ENCODE assay signal across 10 cellular contexts in the genomic region with DNA sequence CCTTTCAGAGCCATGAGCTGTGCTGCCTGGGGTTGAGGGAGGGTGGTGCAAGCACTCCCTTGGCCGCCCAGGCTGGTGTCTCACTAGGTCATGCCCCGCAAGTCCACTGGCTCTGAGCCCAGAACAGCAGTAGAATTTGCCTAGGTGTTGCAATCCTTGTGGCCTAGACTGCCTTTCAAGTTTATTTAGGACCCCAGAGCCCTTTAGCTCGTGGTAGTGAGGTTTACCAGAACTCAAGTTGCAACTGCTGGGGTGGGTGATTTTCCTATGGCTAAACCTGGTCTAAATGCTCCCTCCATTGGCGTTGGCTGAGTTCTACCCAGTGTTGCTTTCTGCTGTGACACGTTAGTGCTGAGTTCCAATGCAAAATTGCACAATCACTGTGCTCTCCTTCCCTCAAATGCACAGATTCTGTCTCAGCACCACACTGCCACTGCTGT.
DNase-seq lines count a peak whose midpoint lies in the region; ATAC-seq and TF ChIP-seq lines count a peak whose summit lies in the region.
"Had no signal": no experiment of that assay in that cellular context is flagged by ENCODE, and none has a peak within 500 bp of the region (broad histone marks: within the 10 kb centered on the region; RNA-seq: fewer than 3 reads in every experiment).

No MANE protein-coding gene starts in this region.

- no peak overlapping the region for H3K9ac ChIP-seq in smooth muscle cell (ENCODE audit: low read depth)

- no peak overlapping the region for H3K4me2 ChIP-seq in smooth muscle cell

- peak overlapping the region; percentile 59 for H2AFZ ChIP-seq in smooth muscle cell (ENCODE audit: low read depth)

- POLR2A ChIA-PET in CD4-positive, alpha-beta memory T cell (lab: Charles Lee; ENCODE audit: partially characterized antibody): no interaction called here

- H3K79me2 ChIP-seq in smooth muscle cell (ENCODE audit: low read depth): no peaks in the 10 kb centered on the region

- H3K27me3 Mint-ChIP-seq in CD4-positive, alpha-beta memory T cell: peaks cover 4% of the 10 kb centered on the region in 2 donors

- no peaks in the 10 kb centered on the region for H3K9me3 ChIP-seq in smooth muscle cell (replicated peaks; ENCODE audit: low read depth)
- H3K9me3 ChIP-seq in CD4-positive, alpha-beta memory T cell (ENCODE audit: control insufficient read depth in 1 of 2, low read length in 2 of 2): no peaks in the 10 kb centered on the region

- H3K36me3 Mint-ChIP-seq in CD4-positive, alpha-beta memory T cell: no peaks in the 10 kb centered on the region
- H3K36me3 Mint-ChIP-seq: naive thymus-derived CD8-positive, alpha-beta T cell had no signal

- H3K9me3 Mint-ChIP-seq in CD4-positive, alpha-beta memory T cell: peaks cover 0 to 7% (median 0%) of the 10 kb centered on the region in 8 donors

- WGBS in smooth muscle cell (ENCODE audit: low lambda C conversion rate): 40% methylated on average over 5 of the region's 5 CpGs

- ATAC-seq in left ventricle myocardium superior (peak; percentile 49), HG02588 (IDR thresholded peaks at IDR 0.05; ENCODE audit: unreplicated experiment) (no peak), HG02610 (IDR thresholded peaks at IDR 0.05; ENCODE audit: unreplicated experiment) (no peak)
- ATAC-seq: naive thymus-derived CD8-positive, alpha-beta T cell; PC-3 had no signal

- DNase-seq in HCEC 1CT (peak; percentile 94), T1000 (lab: John Stamatoyannopoulos, UW) (peak; percentile 11), left ventricle myocardium superior (peak; percentile 40), smooth muscle cell (lab: John Stamatoyannopoulos, UW; ENCODE audit: unreplicated experiment) (no peak), GM03348 (ENCODE audit: low spot score) (no peak)
- no peak for DNase-seq in CD4-positive, alpha-beta memory T cell
- DNase-seq: naive thymus-derived CD8-positive, alpha-beta T cell; PC-3 had no signal

- H3K4me1 Mint-ChIP-seq in CD4-positive, alpha-beta memory T cell: no peaks in the 10 kb centered on the region
- H3K4me1 Mint-ChIP-seq: naive thymus-derived CD8-positive, alpha-beta T cell had no signal

- no peaks in the 10 kb centered on the region for H3K36me3 ChIP-seq in smooth muscle cell (ENCODE audit: low read depth)
- H3K36me3 ChIP-seq in CD4-positive, alpha-beta memory T cell (ENCODE audit: insufficient read depth, low read length): no peaks in the 10 kb centered on the region

- H3K4me3 Mint-ChIP-seq in CD4-positive, alpha-beta memory T cell: no peak overlapping the region
- H3K4me3 Mint-ChIP-seq: naive thymus-derived CD8-positive, alpha-beta T cell had no signal

- no peaks in the 10 kb centered on the region for H4K20me1 ChIP-seq in smooth muscle cell (ENCODE audit: low read depth)

- intact Hi-C loops in left ventricle myocardium superior (cut with micrococcal nuclease): no loop called here
- intact Hi-C loops in CD4-positive, alpha-beta memory T cell (cut with micrococcal nuclease): no loop called here

- H3K27me3 ChIP-seq in smooth muscle cell (ENCODE audit: low read depth): no peaks in the 10 kb centered on the region
- H3K27me3 ChIP-seq in CD4-positive, alpha-beta memory T cell (ENCODE audit: insufficient read depth, low read length): no peaks in the 10 kb centered on the region

- TF ChIP-seq CTCF in smooth muscle cell (IDR thresholded peaks at IDR 0.05; ENCODE audit: borderline replicate concordance, insufficient read depth, poor library complexity, severe bottlenecking): no peak

- CTCF ChIA-PET in CD4-positive, alpha-beta memory T cell (lab: Charles Lee; ENCODE audit: partially characterized antibody): no interaction called here

- H3K4me3 ChIP-seq in smooth muscle cell: no peak overlapping the region
- no peak overlapping the region for H3K4me3 ChIP-seq in CD4-positive, alpha-beta memory T cell (ENCODE audit: low read length in 2 of 2)

- H3K27ac Mint-ChIP-seq in CD4-positive, alpha-beta memory T cell: no peak overlapping the region
- H3K27ac Mint-ChIP-seq: naive thymus-derived CD8-positive, alpha-beta T cell had no signal

- H3F3A ChIP-seq in smooth muscle cell (ENCODE audit: low read depth): no peaks in the 10 kb centered on the region

- H3K27ac ChIP-seq in smooth muscle cell (ENCODE audit: low read depth): no peak overlapping the region
- H3K27ac ChIP-seq in CD4-positive, alpha-beta memory T cell (ENCODE audit: low read depth, low read length): no peak overlapping the region

- H3K4me1 ChIP-seq in smooth muscle cell (ENCODE audit: low read depth): no peaks in the 10 kb centered on the region
- H3K4me1 ChIP-seq in CD4-positive, alpha-beta memory T cell (ENCODE audit: insufficient read depth, low read length): no peaks in the 10 kb centered on the region

Comparison
In these comparisons a context has a peak if more than half of its experiments do, and no peak if none do; other contexts are left out.
1. DNase-seq: peak in HCEC 1CT (single experiment), T1000 (single experiment) and left ventricle myocardium superior (single experiment); none in smooth muscle cell (single experiment), CD4-positive, alpha-beta memory T cell (0 of 5) and GM03348 (single experiment).